In genomic region chr19:1427221-1427620, GRCh38 we compare ENCODE assay signal across 11 cellular contexts. TPM values are rescaled to one million over a fixed set of nuclear protein-coding genes. Genes with fewer than 3 reads are reported as not detected.
A peak's percentile ranks its signal among the peaks of the same experiment; 100 is the strongest.
DNase-seq lines count a peak whose midpoint lies in the region; ATAC-seq lines count a peak whose summit lies in the region.
"Had no signal": no experiment of that assay in that cellular context is flagged by ENCODE, and none has a peak within 500 bp of the region (broad histone marks: within the 10 kb centered on the region; RNA-seq: fewer than 3 reads in every experiment).

No MANE protein-coding gene starts in this region.

- DNase-seq in Karpas-422 = peak; percentile 32
- DNase-seq in midbrain (lab: John Stamatoyannopoulos, UW) = peak; percentile 21
- DNase-seq in stimulated activated effector memory CD8-positive, alpha-beta T cell treated with anti-CD3 and anti-CD28 coated beads, Interleukin-12 subunit alpha, Interleukin-12 subunit beta, amount 100 ng/mL, for 72 hours (ENCODE audit: low spot score in 2 of 2) = no peak
- DNase-seq: ACHN, DMS79 treated with DMSO at 0.1 percent for 48 hours, NCI-H1417 treated with DMSO at 0.1 percent for 48 hours, NCI-H187 treated with DMSO at 0.1 percent for 48 hours, NCI-H226, NCI-H524 treated with DMSO at 0.1 percent for 48 hours had no signal

- H4K20me1 ChIP-seq in Karpas-422 (ENCODE audit: insufficient read depth, low read depth, low read length) = peaks cover 37% of the 10 kb centered on the region; the same call in 1 of the 2 replicates

- no peak overlapping the region for H3K27ac ChIP-seq in Karpas-422 (ENCODE audit: low read length)

- H3K27me3 ChIP-seq in Karpas-422 (ENCODE audit: low read length) = no peaks in the 10 kb centered on the region

- peaks cover 9% of the 10 kb centered on the region for H3K79me2 ChIP-seq in Karpas-422 (ENCODE audit: low read length)

- no peak overlapping the region for H3K9ac ChIP-seq in Karpas-422 (ENCODE audit: low read length)

- H3K9me3 ChIP-seq in Karpas-422 (ENCODE audit: low read length) = no peaks in the 10 kb centered on the region

- H3K4me3 ChIP-seq in Karpas-422 (ENCODE audit: low read length) = no peak overlapping the region

- H3K4me2 ChIP-seq in Karpas-422 (ENCODE audit: low read depth, low read length, poor library complexity, severe bottlenecking) = no peak overlapping the region

- H3K9me2 ChIP-seq in Karpas-422 (replicated peaks; ENCODE audit: insufficient read depth, low read length) = no peaks in the 10 kb centered on the region

- no peaks in the 10 kb centered on the region for H3K4me1 ChIP-seq in Karpas-422 (ENCODE audit: low read length)

- no peaks in the 10 kb centered on the region for H3K9me3 Mint-ChIP-seq in stimulated activated effector memory CD8-positive, alpha-beta T cell treated with anti-CD3 and anti-CD28 coated beads, Interleukin-12 subunit alpha, Interleukin-12 subunit beta, amount 100 ng/mL, for 72 hours
- H3K9me3 Mint-ChIP-seq: CD14-positive monocyte had no signal

- ATAC-seq in HG03442 (IDR thresholded peaks at IDR 0.05; ENCODE audit: unreplicated experiment) = no peak
- ATAC-seq in stimulated activated effector memory CD8-positive, alpha-beta T cell treated with anti-CD3 and anti-CD28 coated beads, Interleukin-12 subunit alpha, Interleukin-12 subunit beta, amount 100 ng/mL, for 72 hours = no peak

- H3K36me3 Mint-ChIP-seq in stimulated activated effector memory CD8-positive, alpha-beta T cell treated with anti-CD3 and anti-CD28 coated beads, Interleukin-12 subunit alpha, Interleukin-12 subunit beta, amount 100 ng/mL, for 72 hours = peaks cover 96% of the 10 kb centered on the region

- no peak overlapping the region for H2AFZ ChIP-seq in Karpas-422 (ENCODE audit: low read length)

- H3K36me3 ChIP-seq in Karpas-422 (ENCODE audit: insufficient read depth, low read length) = peaks cover 24% of the 10 kb centered on the region; the same call in 1 of the 2 replicates

- H3K4me3 Mint-ChIP-seq in stimulated activated effector memory CD8-positive, alpha-beta T cell treated with anti-CD3 and anti-CD28 coated beads, Interleukin-12 subunit alpha, Interleukin-12 subunit beta, amount 100 ng/mL, for 72 hours = no peak overlapping the region
- H3K4me3 Mint-ChIP-seq: CD14-positive monocyte had no signal

- H3K4me1 Mint-ChIP-seq in stimulated activated effector memory CD8-positive, alpha-beta T cell treated with anti-CD3 and anti-CD28 coated beads, Interleukin-12 subunit alpha, Interleukin-12 subunit beta, amount 100 ng/mL, for 72 hours = peaks cover 13% of the 10 kb centered on the region
- H3K4me1 Mint-ChIP-seq: CD14-positive monocyte had no signal

- no peak overlapping the region for H3K27ac Mint-ChIP-seq in stimulated activated effector memory CD8-positive, alpha-beta T cell treated with anti-CD3 and anti-CD28 coated beads, Interleukin-12 subunit alpha, Interleukin-12 subunit beta, amount 100 ng/mL, for 72 hours

RNA-seq across cellular contexts. Expression of gene RPS15, which starts 11.0 kb away (rescaled TPM):
- 2,088 and 3,414 TPM in 2 replicates for total RNA-seq in Karpas-422 (2014; rRNA removed; shearing (Covaris generic); ENCODE audit: low replicate concordance)

RNA-seq across cellular contexts. Expression of gene DAZAP1, which starts 19.8 kb away (rescaled TPM):
- total RNA-seq in Karpas-422 (2014; rRNA removed; shearing (Covaris generic); ENCODE audit: low replicate concordance) = 110 and 244 TPM in 2 replicates

RNA-seq across cellular contexts. Expression of gene APC2, which starts 22.7 kb away (rescaled TPM):
- total RNA-seq in Karpas-422 (2014; rRNA removed; shearing (Covaris generic); ENCODE audit: low replicate concordance) = 1.1 and 2.8 TPM in 2 replicates

RNA-seq across cellular contexts. Expression of gene GAMT, which starts 25.9 kb away (rescaled TPM):
- 63.7 and 144 TPM in 2 replicates for total RNA-seq in Karpas-422 (2014; rRNA removed; shearing (Covaris generic); ENCODE audit: low replicate concordance)

RNA-seq across cellular contexts. Expression of gene NDUFS7, which starts 43.5 kb away (rescaled TPM):
- total RNA-seq in Karpas-422 (2014; rRNA removed; shearing (Covaris generic); ENCODE audit: low replicate concordance) = 98.1 and 129 TPM in 2 replicates

Comparison
In these comparisons a context has a peak if more than half of its experiments do, and no peak if none do; other contexts are left out.
1. DNase-seq: peak in Karpas-422 (single experiment) and midbrain (single experiment); none in stimulated activated effector memory CD8-positive, alpha-beta T cell treated with anti-CD3 and anti-CD28 coated beads, Interleukin-12 subunit alpha, Interleukin-12 subunit beta, amount 100 ng/mL, for 72 hours (0 of 2).